In the genomic region with DNA sequence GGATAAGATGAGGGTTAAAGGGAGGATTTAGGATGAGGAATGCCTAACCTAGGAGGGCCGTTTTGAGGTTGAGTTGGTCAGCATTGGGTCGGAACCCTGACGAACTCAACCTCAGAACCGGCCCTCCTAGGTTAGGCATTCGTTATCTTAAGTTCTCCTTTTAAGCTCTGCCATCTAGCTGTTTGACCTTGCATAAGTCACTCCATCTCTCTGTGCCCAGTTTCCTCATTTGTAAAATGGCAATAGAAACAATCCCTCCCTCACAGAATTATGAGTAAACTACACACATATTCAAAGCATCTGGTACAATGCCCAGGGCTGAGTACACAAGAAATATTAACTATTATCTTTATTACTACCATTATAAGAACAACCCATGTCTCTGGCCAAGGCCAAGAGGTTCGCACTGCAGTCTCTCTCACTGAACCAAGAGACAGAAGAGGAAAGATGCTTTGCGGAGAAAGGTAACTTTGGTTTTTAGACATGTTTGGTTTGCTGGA, we compare ENCODE assay signal across 1 cellular context.
TF ChIP-seq lines count a peak whose summit lies in the region.

No MANE protein-coding gene starts in this region.

TF ChIP-seq in GM23338, 12 proteins besides CTCF, POLR2A, EP300 and RAD21 (continued from another document):
- TF ChIP-seq, protein P1, sequence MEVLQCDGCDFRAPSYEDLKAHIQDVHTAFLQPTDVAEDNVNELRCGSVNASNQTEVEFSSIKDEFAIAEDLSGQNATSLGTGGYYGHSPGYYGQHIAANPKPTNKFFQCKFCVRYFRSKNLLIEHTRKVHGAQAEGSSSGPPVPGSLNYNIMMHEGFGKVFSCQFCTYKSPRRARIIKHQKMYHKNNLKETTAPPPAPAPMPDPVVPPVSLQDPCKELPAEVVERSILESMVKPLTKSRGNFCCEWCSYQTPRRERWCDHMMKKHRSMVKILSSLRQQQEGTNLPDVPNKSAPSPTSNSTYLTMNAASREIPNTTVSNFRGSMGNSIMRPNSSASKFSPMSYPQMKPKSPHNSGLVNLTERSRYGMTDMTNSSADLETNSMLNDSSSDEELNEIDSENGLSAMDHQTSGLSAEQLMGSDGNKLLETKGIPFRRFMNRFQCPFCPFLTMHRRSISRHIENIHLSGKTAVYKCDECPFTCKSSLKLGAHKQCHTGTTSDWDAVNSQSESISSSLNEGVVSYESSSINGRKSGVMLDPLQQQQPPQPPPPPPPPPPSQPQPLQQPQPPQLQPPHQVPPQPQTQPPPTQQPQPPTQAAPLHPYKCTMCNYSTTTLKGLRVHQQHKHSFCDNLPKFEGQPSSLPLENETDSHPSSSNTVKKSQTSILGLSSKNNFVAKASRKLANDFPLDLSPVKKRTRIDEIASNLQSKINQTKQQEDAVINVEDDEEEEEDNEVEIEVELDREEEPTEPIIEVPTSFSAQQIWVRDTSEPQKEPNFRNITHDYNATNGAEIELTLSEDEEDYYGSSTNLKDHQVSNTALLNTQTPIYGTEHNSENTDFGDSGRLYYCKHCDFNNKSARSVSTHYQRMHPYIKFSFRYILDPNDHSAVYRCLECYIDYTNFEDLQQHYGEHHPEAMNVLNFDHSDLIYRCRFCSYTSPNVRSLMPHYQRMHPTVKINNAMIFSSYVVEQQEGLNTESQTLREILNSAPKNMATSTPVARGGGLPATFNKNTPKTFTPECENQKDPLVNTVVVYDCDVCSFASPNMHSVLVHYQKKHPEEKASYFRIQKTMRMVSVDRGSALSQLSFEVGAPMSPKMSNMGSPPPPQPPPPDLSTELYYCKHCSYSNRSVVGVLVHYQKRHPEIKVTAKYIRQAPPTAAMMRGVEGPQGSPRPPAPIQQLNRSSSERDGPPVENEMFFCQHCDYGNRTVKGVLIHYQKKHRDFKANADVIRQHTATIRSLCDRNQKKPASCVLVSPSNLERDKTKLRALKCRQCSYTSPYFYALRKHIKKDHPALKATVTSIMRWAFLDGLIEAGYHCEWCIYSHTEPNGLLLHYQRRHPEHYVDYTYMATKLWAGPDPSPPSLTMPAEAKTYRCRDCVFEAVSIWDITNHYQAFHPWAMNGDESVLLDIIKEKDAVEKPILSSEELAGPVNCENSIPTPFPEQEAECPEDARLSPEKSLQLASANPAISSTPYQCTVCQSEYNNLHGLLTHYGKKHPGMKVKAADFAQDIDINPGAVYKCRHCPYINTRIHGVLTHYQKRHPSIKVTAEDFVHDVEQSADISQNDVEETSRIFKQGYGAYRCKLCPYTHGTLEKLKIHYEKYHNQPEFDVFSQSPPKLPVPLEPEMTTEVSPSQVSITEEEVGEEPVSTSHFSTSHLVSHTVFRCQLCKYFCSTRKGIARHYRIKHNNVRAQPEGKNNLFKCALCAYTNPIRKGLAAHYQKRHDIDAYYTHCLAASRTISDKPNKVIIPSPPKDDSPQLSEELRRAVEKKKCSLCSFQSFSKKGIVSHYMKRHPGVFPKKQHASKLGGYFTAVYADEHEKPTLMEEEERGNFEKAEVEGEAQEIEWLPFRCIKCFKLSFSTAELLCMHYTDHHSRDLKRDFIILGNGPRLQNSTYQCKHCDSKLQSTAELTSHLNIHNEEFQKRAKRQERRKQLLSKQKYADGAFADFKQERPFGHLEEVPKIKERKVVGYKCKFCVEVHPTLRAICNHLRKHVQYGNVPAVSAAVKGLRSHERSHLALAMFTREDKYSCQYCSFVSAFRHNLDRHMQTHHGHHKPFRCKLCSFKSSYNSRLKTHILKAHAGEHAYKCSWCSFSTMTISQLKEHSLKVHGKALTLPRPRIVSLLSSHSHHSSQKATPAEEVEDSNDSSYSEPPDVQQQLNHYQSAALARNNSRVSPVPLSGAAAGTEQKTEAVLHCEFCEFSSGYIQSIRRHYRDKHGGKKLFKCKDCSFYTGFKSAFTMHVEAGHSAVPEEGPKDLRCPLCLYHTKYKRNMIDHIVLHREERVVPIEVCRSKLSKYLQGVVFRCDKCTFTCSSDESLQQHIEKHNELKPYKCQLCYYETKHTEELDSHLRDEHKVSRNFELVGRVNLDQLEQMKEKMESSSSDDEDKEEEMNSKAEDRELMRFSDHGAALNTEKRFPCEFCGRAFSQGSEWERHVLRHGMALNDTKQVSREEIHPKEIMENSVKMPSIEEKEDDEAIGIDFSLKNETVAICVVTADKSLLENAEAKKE (CRISPR knock-in tag; IDR thresholded peaks at IDR 0.05) = no peak
- TF ChIP-seq JUNB (IDR thresholded peaks at IDR 0.05; ENCODE audit: unreplicated experiment) = no peak
- TF ChIP-seq POLR2AphosphoS5 (IDR thresholded peaks at IDR 0.05; ENCODE audit: low read depth) = no peak
- TF ChIP-seq EZH2 (IDR thresholded peaks at IDR 0.05; ENCODE audit: low read depth, unreplicated experiment) = no peak
TF ChIP-seq in GM23338: peak in this region for 0.
